ENCODE assay signal across 16 cellular contexts in genomic region chr18:67650661-67651060, GRCh38.
DNase-seq lines count a peak whose midpoint lies in the region; ATAC-seq and TF ChIP-seq lines count a peak whose summit lies in the region.
"Had no signal": no experiment of that assay in that cellular context is flagged by ENCODE, and none has a peak within 500 bp of the region (broad histone marks: within the 10 kb centered on the region; RNA-seq: fewer than 3 reads in every experiment).

No MANE protein-coding gene starts in this region.

- ATAC-seq in GM21447 (IDR thresholded peaks at IDR 0.05; ENCODE audit: unreplicated experiment) (no peak), T-helper 17 cell (no peak), HG02623 (IDR thresholded peaks at IDR 0.05; ENCODE audit: unreplicated experiment) (no peak)

- H3K27me3 Mint-ChIP-seq in T-helper 17 cell: peaks cover 4% of the 10 kb centered on the region
- H3K27me3 Mint-ChIP-seq: CD4-positive, alpha-beta T cell had no signal

- no peak overlapping the region for H3K4me3 Mint-ChIP-seq in T-helper 17 cell
- H3K4me3 Mint-ChIP-seq: CD4-positive, alpha-beta T cell had no signal

- H3K4me2 ChIP-seq in GM23248 (ENCODE audit: unreplicated experiment): peak overlapping the region; percentile 7

- H4K20me1 ChIP-seq in GM23248 (ENCODE audit: insufficient read depth): no peaks in the 10 kb centered on the region

- H3K9me3 ChIP-seq in GM23248 (ENCODE audit: low read depth) (no peaks in the 10 kb centered on the region), subcutaneous abdominal adipose tissue (ENCODE audit: control insufficient read depth in 5 of 5, low read length in 5 of 5) (peaks cover 0 to 3% (median 0%) of the 10 kb centered on the region in 5 donors), T-helper 17 cell (ENCODE audit: control insufficient read depth, low read length, poor library complexity, severe bottlenecking) (no peaks in the 10 kb centered on the region)
- H3K9me3 ChIP-seq: Caco-2, HAP-1 had no signal

- H3K4me3 ChIP-seq in GM23248 (peak overlapping the region; percentile 2; the same call in 1 of the 2 replicates), coronary artery (peak overlapping the region; percentile 10), fibroblast of mammary gland (ENCODE audit: control insufficient read depth, low read depth, low read length) (no peak overlapping the region), subcutaneous abdominal adipose tissue (ENCODE audit: low read depth in 1 of 5, low read length in 5 of 5) (no peak overlapping the region)
- H3K4me3 ChIP-seq: HAP-1 had no signal

- in situ Hi-C loops in GM23248 (cut with MboI): no loop called here

- no peaks in the 10 kb centered on the region for H3K79me2 ChIP-seq in GM23248 (ENCODE audit: insufficient read depth)

- peaks cover 13% of the 10 kb centered on the region; the same call in 1 of the 2 replicates for H3F3A ChIP-seq in GM23248 (ENCODE audit: insufficient read depth)

- H3K36me3 ChIP-seq in GM23248 (ENCODE audit: low read depth) (no peaks in the 10 kb centered on the region), subcutaneous abdominal adipose tissue (ENCODE audit: control insufficient read depth in 5 of 5, insufficient read depth in 5 of 5, low read length in 5 of 5) (no peaks in the 10 kb centered on the region)
- H3K36me3 ChIP-seq: HAP-1 had no signal

- 0 out of 2 replicates have a peak, but pooled peaks cover 4% of the 10 kb centered on the region for H3K9me2 ChIP-seq in GM23248 (ENCODE audit: insufficient read depth)

- H3K27ac Mint-ChIP-seq in T-helper 17 cell: no peak overlapping the region
- H3K27ac Mint-ChIP-seq: CD4-positive, alpha-beta T cell had no signal

- TF ChIP-seq CTCF in coronary artery (IDR thresholded peaks at IDR 0.05) (no peak), fibroblast of mammary gland (conservative IDR thresholded peaks at IDR 0.05; ENCODE audit: control insufficient read depth, insufficient read depth, low read depth, low read length) (no peak)

- H3K27me3 ChIP-seq in GM23248 (replicated peaks; ENCODE audit: insufficient read depth): no peaks in the 10 kb centered on the region
- H3K27me3 ChIP-seq in subcutaneous abdominal adipose tissue (ENCODE audit: control insufficient read depth in 5 of 5, insufficient read depth in 4 of 5, low read length in 5 of 5): no peaks in the 10 kb centered on the region

- WGBS in GM23248 (ENCODE audit: low coverage in 1 of 2, low lambda C conversion rate in 2 of 2, missing lambda C conversion rate in 2 of 2), 2 experiments: 6 to 10% methylated on average over 3 of the region's 3 CpGs

- H3K4me1 ChIP-seq in GM23248 (ENCODE audit: insufficient read depth) (peaks cover 34% of the 10 kb centered on the region), subcutaneous abdominal adipose tissue (ENCODE audit: control insufficient read depth in 5 of 5, insufficient read depth in 5 of 5, low read length in 5 of 5) (peaks cover 2 to 21% (median 12%) of the 10 kb centered on the region in 5 donors)
- H3K4me1 ChIP-seq: Caco-2, HAP-1 had no signal

- no peak overlapping the region for H3K27ac ChIP-seq in GM23248
- peak overlapping the region in 1 of 2 donors; percentile 8 for H3K27ac ChIP-seq in coronary artery
- peak overlapping the region; percentile 95 for H3K27ac ChIP-seq in subcutaneous abdominal adipose tissue (ENCODE audit: low read depth, low read length)
- H3K27ac ChIP-seq: C4-2B, HL-60 had no signal

- peak overlapping the region; percentile 65 for H2AFZ ChIP-seq in GM23248

- H3K4me1 Mint-ChIP-seq in T-helper 17 cell: no peaks in the 10 kb centered on the region

- DNase-seq in GM23248 (no peak), coronary artery (ENCODE audit: low spot score) (no peak), fibroblast of mammary gland (ENCODE audit: low read depth) (peak; percentile 31), T-helper 17 cell (no peak), activated gamma-delta T cell (lab: John Stamatoyannopoulos, UW) (no peak)
- DNase-seq: ACHN; AML-193; Caco-2; CD4-positive, alpha-beta T cell; GDM1 had no signal

- H3K9ac ChIP-seq in GM23248 (no peak overlapping the region), subcutaneous abdominal adipose tissue (ENCODE audit: low read length in 5 of 5) (no peak overlapping the region)

- H3K36me3 Mint-ChIP-seq in T-helper 17 cell (ENCODE audit: low read depth): no peaks in the 10 kb centered on the region

Comparison
In these comparisons a context has a peak if more than half of its experiments do, and no peak if none do; other contexts are left out.
1. H3K4me3 ChIP-seq: peak in GM23248 (single experiment) and coronary artery (single experiment); none in fibroblast of mammary gland (single experiment) and subcutaneous abdominal adipose tissue (0 of 5).